In genomic region chr5:131170540-131171275, GRCh38 we compare ENCODE assay signal across 8 cellular contexts. TPM values are rescaled to one million over a fixed set of nuclear protein-coding genes. Genes with fewer than 3 reads are reported as not detected.
DNase-seq lines count a peak whose midpoint lies in the region; ATAC-seq and TF ChIP-seq lines count a peak whose summit lies in the region.

LYRM7 (plus strand) TSS chr5:131170944; CDS start chr5:131171021, 77 bp downstream.

- peak within 1 kb of the TSS; percentile 22 for H3K27ac ChIP-seq in RWPE2 (ENCODE audit: poor library complexity, severe bottlenecking)

- no peaks in the 10 kb centered on the region for H3K9me3 Mint-ChIP-seq in activated T-helper 2 cell treated with anti-CD3 and anti-CD28 coated beads, Interferon-gamma antibody, Interleukin-2, Interleukin-4, amounts not matched to agents 10 μg/mL and 5 μg/mL and 100 μg/mL, durations not matched to agents 14 hours and 24 hours and 36 hours
- no peaks in the 10 kb centered on the region for H3K9me3 Mint-ChIP-seq in natural killer cell

- H3K4me1 ChIP-seq in RWPE2 (ENCODE audit: insufficient read depth, poor library complexity, severe bottlenecking): peaks cover 3% of the 10 kb centered on the region

- peaks cover 34% of the 10 kb centered on the region for H3K4me1 Mint-ChIP-seq in activated T-helper 2 cell treated with anti-CD3 and anti-CD28 coated beads, Interferon-gamma antibody, Interleukin-2, Interleukin-4, amounts not matched to agents 10 μg/mL and 5 μg/mL and 100 μg/mL, durations not matched to agents 14 hours and 24 hours and 36 hours (ENCODE audit: low read depth)
- peaks cover 29 to 32% of the 10 kb centered on the region in 2 donors for H3K4me1 Mint-ChIP-seq in natural killer cell

- H3K36me3 ChIP-seq in RWPE2 (ENCODE audit: low read depth): no peaks in the 10 kb centered on the region

- H3K9me3 ChIP-seq in RWPE2 (ENCODE audit: severe bottlenecking): no peaks in the 10 kb centered on the region

- no peaks in the 10 kb centered on the region for H3K27me3 Mint-ChIP-seq in activated T-helper 2 cell treated with anti-CD3 and anti-CD28 coated beads, Interferon-gamma antibody, Interleukin-2, Interleukin-4, amounts not matched to agents 10 μg/mL and 5 μg/mL and 100 μg/mL, durations not matched to agents 14 hours and 24 hours and 36 hours (ENCODE audit: low read depth)
- no peaks in the 10 kb centered on the region for H3K27me3 Mint-ChIP-seq in natural killer cell (ENCODE audit: low read depth in 2 of 2)

- H3K36me3 Mint-ChIP-seq in activated T-helper 2 cell treated with anti-CD3 and anti-CD28 coated beads, Interferon-gamma antibody, Interleukin-2, Interleukin-4, amounts not matched to agents 10 μg/mL and 5 μg/mL and 100 μg/mL, durations not matched to agents 14 hours and 24 hours and 36 hours (ENCODE audit: low read depth): no peaks in the 10 kb centered on the region
- no peaks in the 10 kb centered on the region for H3K36me3 Mint-ChIP-seq in natural killer cell

- H3K27ac Mint-ChIP-seq in activated T-helper 2 cell treated with anti-CD3 and anti-CD28 coated beads, Interferon-gamma antibody, Interleukin-2, Interleukin-4, amounts not matched to agents 10 μg/mL and 5 μg/mL and 100 μg/mL, durations not matched to agents 14 hours and 24 hours and 36 hours: peak within 1 kb of the TSS; percentile 95
- peak within 1 kb of the TSS; percentile 91 to 98 for H3K27ac Mint-ChIP-seq in natural killer cell

- H3K4me3 Mint-ChIP-seq in activated T-helper 2 cell treated with anti-CD3 and anti-CD28 coated beads, Interferon-gamma antibody, Interleukin-2, Interleukin-4, amounts not matched to agents 10 μg/mL and 5 μg/mL and 100 μg/mL, durations not matched to agents 14 hours and 24 hours and 36 hours (ENCODE audit: low read depth): peak within 1 kb of the TSS; percentile 99
- peak within 1 kb of the TSS; percentile 98 for H3K4me3 Mint-ChIP-seq in natural killer cell

- peak; percentile 100 for DNase-seq in EH (ENCODE audit: low read depth)
- DNase-seq in H4 (ENCODE audit: low spot score): peak; percentile 100
- DNase-seq in LoVo (ENCODE audit: low spot score): peak; percentile 100
- peak; percentile 100 for DNase-seq in RWPE2 (ENCODE audit: low spot score)
- DNase-seq in activated T-helper 2 cell treated with anti-CD3 and anti-CD28 coated beads, Interferon-gamma antibody, Interleukin-2, Interleukin-4, amounts not matched to agents 10 μg/mL and 5 μg/mL and 100 μg/mL, durations not matched to agents 14 hours and 24 hours and 36 hours (ENCODE audit: low spot score): peak; percentile 97
- peak; percentile 99 for DNase-seq in fibroblast of peridontal ligament (ENCODE audit: extremely low read depth)
- peak; percentile 87 for DNase-seq in natural killer cell
- peak; percentile 96 for DNase-seq in stimulated activated naive CD4-positive, alpha-beta T cell treated with Interleukin-2 at 50 U/mL for 16 hours (lab: John Stamatoyannopoulos, UW)

- intact Hi-C loops in activated T-helper 2 cell treated with anti-CD3 and anti-CD28 coated beads, Interferon-gamma antibody, Interleukin-2, Interleukin-4, amounts not matched to agents 10 μg/mL and 5 μg/mL and 100 μg/mL, durations not matched to agents 14 hours and 24 hours and 36 hours (cut with micrococcal nuclease): loop anchor here (1.0 to 2.0 kb wide), 6 partner anchors 39 to 464 kb away; partner anchors contain the start of gene RAPGEF6
- intact Hi-C loops in natural killer cell (cut with micrococcal nuclease): loop anchor here (1.0 to 2.0 kb wide), 2 partner anchors 39 to 92 kb away; no protein-coding TSS in a partner anchor

- ATAC-seq in RWPE2 (ENCODE audit: low read depth) (peak; percentile 95), natural killer cell (peak; percentile 95 to 99 (median 95))

- TF ChIP-seq CTCF in RWPE2 (IDR thresholded peaks at IDR 0.05; ENCODE audit: poor library complexity, severe bottlenecking): no peak
- TF ChIP-seq CTCF in natural killer cell (IDR thresholded peaks at IDR 0.05): no peak

- no peaks in the 10 kb centered on the region for H3K27me3 ChIP-seq in RWPE2 (ENCODE audit: insufficient read depth, poor library complexity, severe bottlenecking)

- H3K4me3 ChIP-seq in RWPE2 (ENCODE audit: severe bottlenecking): peak within 1 kb of the TSS; percentile 50

RNA-seq across cellular contexts. Expression of gene LYRM7, which starts in this region (rescaled TPM):
- 3.7 and 8.2 TPM in 2 replicates for total RNA-seq in H4 (2014; rRNA removed; shearing (Covaris generic))
- 14.0 and 20.3 TPM in 2 replicates for total RNA-seq in activated T-helper 2 cell treated with anti-CD3 and anti-CD28 coated beads, Interferon-gamma antibody, Interleukin-2, Interleukin-4, amounts not matched to agents 10 μg/mL and 5 μg/mL and 100 μg/mL, durations not matched to agents 14 hours and 24 hours and 36 hours
- 1 to 10 TPM; 7.4 to 9.7 (median 7.6) TPM for total RNA-seq in natural killer cell

Comparison
In these comparisons a context has a peak if more than half of its experiments do, and no peak if none do; other contexts are left out.
1. Peak in every context shown above with its lines: DNase-seq, ATAC-seq, H3K4me3 ChIP-seq and H3K27ac ChIP-seq.